25 cellular contexts compared by ENCODE assay signal in the genomic region with DNA sequence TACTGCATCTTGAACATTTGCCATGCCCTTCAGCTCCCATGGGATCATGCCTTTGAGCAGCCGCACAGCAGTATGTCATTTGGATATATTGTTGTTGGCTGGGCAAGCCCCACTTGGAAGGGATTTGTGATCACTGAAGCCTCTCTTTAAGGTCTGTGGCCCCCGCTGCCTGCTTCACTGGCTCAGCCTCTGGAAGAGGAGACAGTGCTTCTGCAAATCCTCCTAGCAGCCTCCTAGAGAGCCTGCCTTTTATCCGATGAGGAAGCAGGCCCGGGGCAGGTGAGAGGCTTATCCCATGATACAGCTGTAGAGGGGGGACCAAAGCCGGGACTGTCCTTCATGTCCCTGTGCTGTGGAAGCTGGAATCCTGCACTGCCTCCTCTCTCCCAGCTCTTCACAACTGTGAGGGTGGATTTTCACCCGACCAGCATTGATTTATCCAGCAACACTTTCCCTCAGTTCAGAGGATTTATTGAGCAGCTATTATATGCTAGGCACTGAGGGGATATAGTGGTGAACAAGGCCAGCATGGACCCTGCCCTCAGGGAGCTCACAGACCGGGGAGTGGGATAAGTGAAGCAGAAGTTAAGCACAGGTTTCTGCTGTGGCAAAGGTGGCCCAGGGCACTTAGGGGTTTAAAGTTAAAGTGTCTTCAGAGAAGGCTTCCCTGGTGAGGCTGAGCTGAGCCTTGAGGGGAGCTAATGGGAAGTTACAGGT. TPM values are rescaled to one million over a fixed set of nuclear protein-coding genes. Genes with fewer than 3 reads are reported as not detected.
DNase-seq lines count a peak whose midpoint lies in the region; ATAC-seq and TF ChIP-seq lines count a peak whose summit lies in the region.
"Had no signal": no experiment of that assay in that cellular context is flagged by ENCODE, and none has a peak within 500 bp of the region (broad histone marks: within the 10 kb centered on the region; RNA-seq: fewer than 3 reads in every experiment).

No MANE protein-coding gene starts in this region.

- no peak overlapping the region for H3K4me3 Mint-ChIP-seq in nephron progenitor cell
- H3K4me3 Mint-ChIP-seq: CD8-positive, alpha-beta T cell; effector memory CD8-positive, alpha-beta T cell; stimulated activated naive B cell treated with anti-CD40 and anti-IgM and Interleukin-4, amounts not matched to agents 10 μg/mL and 1 μg/mL and 100 μg/mL, for 72 hours had no signal

- H3K79me2 ChIP-seq in mammary epithelial cell (ENCODE audit: insufficient read depth, low read length), result no peaks in the 10 kb centered on the region

- H3K4me1 ChIP-seq in mammary epithelial cell (ENCODE audit: insufficient read depth, low read length), result peaks cover 13% of the 10 kb centered on the region

- H3K27me3 ChIP-seq in H7 (ENCODE audit: control insufficient read depth, insufficient read depth, low read length), result peaks cover 22% of the 10 kb centered on the region
- no peaks in the 10 kb centered on the region for H3K27me3 ChIP-seq in mammary epithelial cell (ENCODE audit: insufficient read depth, low read length)
- H3K27me3 ChIP-seq: gastrocnemius medialis had no signal

- H3K27ac Mint-ChIP-seq in nephron progenitor cell, result no peak overlapping the region
- H3K27ac Mint-ChIP-seq: activated T-helper 2 cell treated with anti-CD3 and anti-CD28 coated beads, Interferon-gamma antibody, Interleukin-2, Interleukin-4, amounts not matched to agents 10 μg/mL and 5 μg/mL and 100 μg/mL, durations not matched to agents 14 hours and 24 hours and 36 hours; CD8-positive, alpha-beta T cell; effector memory CD8-positive, alpha-beta T cell; stimulated activated naive B cell treated with anti-CD40 and anti-IgM and Interleukin-4, amounts not matched to agents 10 μg/mL and 1 μg/mL and 100 μg/mL, for 72 hours had no signal

- intact Hi-C loops in mammary epithelial cell (cut with micrococcal nuclease), result no loop called here

- WGBS in mammary epithelial cell (ENCODE audit: low coverage, missing lambda C conversion rate), result 73% methylated on average over 6 of the region's 7 CpGs

- H2AFZ ChIP-seq in mammary epithelial cell (ENCODE audit: low read depth, low read length), result no peak overlapping the region

- H3K36me3 ChIP-seq in H7 (replicated peaks; ENCODE audit: control insufficient read depth, insufficient read depth, low read length), result no peaks in the 10 kb centered on the region
- H3K36me3 ChIP-seq in mammary epithelial cell (ENCODE audit: insufficient read depth, low read length), result no peaks in the 10 kb centered on the region
- H3K36me3 ChIP-seq: brain microvascular endothelial cell, colonic mucosa, esophagus muscularis mucosa, gastrocnemius medialis, thoracic aorta had no signal

- H3K4me2 ChIP-seq in mammary epithelial cell (ENCODE audit: insufficient read depth, low read depth, low read length), result no peak overlapping the region

- peak; percentile 48 for DNase-seq in H7
- peak; percentile 18 for DNase-seq in NCI-H1694 treated with DMSO at 0.1 percent for 48 hours (lab: John Stamatoyannopoulos, UW)
- peak; percentile 64 for DNase-seq in NCI-H69 (lab: John Stamatoyannopoulos, UW)
- peak; percentile 53 for DNase-seq in nephron progenitor cell
- no peak for DNase-seq in SIG-M5 (lab: John Stamatoyannopoulos, UW)
- no peak for DNase-seq in mammary epithelial cell
- DNase-seq: activated CD4-positive, alpha-beta T cell treated with anti-CD3 and anti-CD28 coated beads, Interleukin-2, amount 50 U/mL, for 1 hour; brain microvascular endothelial cell; CD8-positive, alpha-beta T cell; colonic mucosa; effector memory CD8-positive, alpha-beta T cell; gastrocnemius medialis; KG1; stimulated activated CD4-positive, alpha-beta T cell treated with anti-CD3 and anti-CD28 coated beads, Interleukin-2, amount 100 ng/mL, for 48 hours; stimulated activated naive B cell treated with anti-CD40 and anti-IgM and Interleukin-4, amounts not matched to agents 10 μg/mL and 1 μg/mL and 100 μg/mL, for 72 hours had no signal

- no peaks in the 10 kb centered on the region for H3K9me3 ChIP-seq in mammary epithelial cell (replicated peaks; ENCODE audit: insufficient read depth, low read length)
- H3K9me3 ChIP-seq: colonic mucosa, esophagus muscularis mucosa, gastrocnemius medialis, thoracic aorta had no signal

- H3K36me3 Mint-ChIP-seq in nephron progenitor cell (ENCODE audit: low read depth), result no peaks in the 10 kb centered on the region
- H3K36me3 Mint-ChIP-seq: CD8-positive, alpha-beta T cell; stimulated activated naive B cell treated with anti-CD40 and anti-IgM and Interleukin-4, amounts not matched to agents 10 μg/mL and 1 μg/mL and 100 μg/mL, for 72 hours had no signal

- no peak for ATAC-seq in HG02840 (IDR thresholded peaks at IDR 0.05; ENCODE audit: low FRiP score, unreplicated experiment)
- ATAC-seq: CD8-positive, alpha-beta T cell; effector memory CD8-positive, alpha-beta T cell; gastrocnemius medialis; stimulated activated naive B cell treated with anti-CD40 and anti-IgM and Interleukin-4, amounts not matched to agents 10 μg/mL and 1 μg/mL and 100 μg/mL, for 72 hours had no signal

- peaks cover 59% of the 10 kb centered on the region for H3K27me3 Mint-ChIP-seq in nephron progenitor cell (ENCODE audit: low read depth, poor library complexity)

- H3K9me3 Mint-ChIP-seq in nephron progenitor cell, result no peaks in the 10 kb centered on the region
- H3K9me3 Mint-ChIP-seq: activated T-helper 2 cell treated with anti-CD3 and anti-CD28 coated beads, Interferon-gamma antibody, Interleukin-2, Interleukin-4, amounts not matched to agents 10 μg/mL and 5 μg/mL and 100 μg/mL, durations not matched to agents 14 hours and 24 hours and 36 hours; CD8-positive, alpha-beta T cell; effector memory CD8-positive, alpha-beta T cell; stimulated activated naive B cell treated with anti-CD40 and anti-IgM and Interleukin-4, amounts not matched to agents 10 μg/mL and 1 μg/mL and 100 μg/mL, for 72 hours had no signal

- BruUV-seq in mammary epithelial cell (replicated peaks; lab: Mats Ljungman, UMichigan), result no TSS peak

- no peak overlapping the region for H3K27ac ChIP-seq in mammary epithelial cell (ENCODE audit: insufficient read depth, low read depth, low read length)
- H3K27ac ChIP-seq: brain microvascular endothelial cell, colonic mucosa, esophagus muscularis mucosa, gastrocnemius medialis, SK-N-MC, skin epidermis, thoracic aorta had no signal

- H3K4me3 ChIP-seq in H7 (ENCODE audit: insufficient read depth, low read depth, low read length), result no peak overlapping the region
- H3K4me3 ChIP-seq in mammary epithelial cell (replicated peaks in 1 of 3; ENCODE audit: insufficient read depth in 1 of 3, low read depth in 2 of 3, low read length in 3 of 3), result no peak overlapping the region
- H3K4me3 ChIP-seq: colonic mucosa, esophagus muscularis mucosa, gastrocnemius medialis, lung, SK-N-MC, skin epidermis, thoracic aorta had no signal

- in situ Hi-C loops in mammary epithelial cell (cut with MboI; ENCODE audit: low sequenced_read_pairs in 2 of 2), result no loop called here

- H3K9ac ChIP-seq in mammary epithelial cell (ENCODE audit: insufficient read depth, low read length), result no peak overlapping the region

- dilution Hi-C loops in mammary epithelial cell (cut with HindIII; ENCODE audit: low sequenced_read_pairs), result no loop called here

- no peaks in the 10 kb centered on the region for H4K20me1 ChIP-seq in mammary epithelial cell (ENCODE audit: insufficient read depth, low read length)

- peaks cover 56% of the 10 kb centered on the region for H3K4me1 Mint-ChIP-seq in nephron progenitor cell
- H3K4me1 Mint-ChIP-seq: stimulated activated naive B cell treated with anti-CD40 and anti-IgM and Interleukin-4, amounts not matched to agents 10 μg/mL and 1 μg/mL and 100 μg/mL, for 72 hours had no signal

- CTCF ChIA-PET in mammary epithelial cell (lab: Charles Lee; ENCODE audit: low non-redundant PET), result no interaction called here

- no peak for TF ChIP-seq CTCF in nephron progenitor cell (IDR thresholded peaks at IDR 0.05)
- no peak for TF ChIP-seq CTCF in mammary epithelial cell (conservative IDR thresholded peaks at IDR 0.05 in 1 of 2, IDR thresholded peaks at IDR 0.05 in 1 of 2; ENCODE audit: extremely low read depth in 1 of 2, insufficient read depth in 1 of 2, low read depth in 1 of 2, low read length in 2 of 2)

RNA-seq across cellular contexts. Expression of gene TMEM61, which starts 3.9 kb away (rescaled TPM):
- 1.0 and 1.8 TPM in 2 replicates for total RNA-seq in H7 (2014; rRNA removed; shearing (Covaris generic))
- 1 to 10 TPM; 1.3 to 1.8 TPM for total RNA-seq in mammary epithelial cell
- polyA plus RNA-seq in mammary epithelial cell, result 0.78 TPM
- polyA minus RNA-seq in mammary epithelial cell, result 8.6 TPM
- total RNA-seq: CD8-positive, alpha-beta T cell; Daoy; T-helper 2 cell treated with Interferon-gamma antibody and Interleukin-4, amounts not matched to agents 100 ng/mL and 5 ng/mL, for 36 hours had no signal

RNA-seq across cellular contexts. Expression of gene BSND, which starts 14.4 kb away (rescaled TPM):
- total RNA-seq in H7 (2014; rRNA removed; shearing (Covaris generic)), result 0.30 and 0.62 TPM in 2 replicates
- not detected for total RNA-seq in mammary epithelial cell
- polyA plus RNA-seq in mammary epithelial cell, result not detected
- polyA minus RNA-seq in mammary epithelial cell, result not detected
- total RNA-seq: activated T-helper 2 cell treated with anti-CD3 and anti-CD28 coated beads, Interferon-gamma antibody, Interleukin-2, Interleukin-4, amounts not matched to agents 10 μg/mL and 5 μg/mL and 100 μg/mL, durations not matched to agents 14 hours and 24 hours and 36 hours; CD8-positive, alpha-beta T cell; colonic mucosa; Daoy; esophagus muscularis mucosa; gastrocnemius medialis; kidney epithelial cell; lung; T-helper 2 cell treated with Interferon-gamma antibody and Interleukin-4, amounts not matched to agents 100 ng/mL and 5 ng/mL, for 36 hours; thoracic aorta had no signal

RNA-seq across cellular contexts. Expression of gene PCSK9, which starts 55.1 kb away (rescaled TPM):
- 103 and 171 TPM in 2 replicates for total RNA-seq in H7 (2014; rRNA removed; shearing (Covaris generic))
- total RNA-seq in mammary epithelial cell, result 10 to 100 TPM in 1 of 2 donors, under 1 TPM in 1; 0.67 to 75.0 TPM
- polyA plus RNA-seq in mammary epithelial cell, result 52.1 TPM
- 39.9 TPM for polyA minus RNA-seq in mammary epithelial cell
- total RNA-seq: CD8-positive, alpha-beta T cell had no signal

Comparison
In these comparisons a context has a peak if more than half of its experiments do, and no peak if none do; other contexts are left out.
1. DNase-seq: peak in H7 (single experiment), NCI-H1694 treated with DMSO at 0.1 percent for 48 hours (single experiment), NCI-H69 (single experiment) and nephron progenitor cell (single experiment); none in SIG-M5 (single experiment) and mammary epithelial cell (single experiment).